ENCODE assay signal across 17 cellular contexts in genomic region chr21:38790038-38790437, GRCh38. TPM values are rescaled to one million over a fixed set of nuclear protein-coding genes. Genes with fewer than 3 reads are reported as not detected.
A peak's percentile ranks its signal among the peaks of the same experiment; 100 is the strongest.
DNase-seq lines count a peak whose midpoint lies in the region; ATAC-seq and TF ChIP-seq lines count a peak whose summit lies in the region.
"Had no signal": no experiment of that assay in that cellular context is flagged by ENCODE, and none has a peak within 500 bp of the region (broad histone marks: within the 10 kb centered on the region; RNA-seq: fewer than 3 reads in every experiment).

No MANE protein-coding gene starts in this region.

- BruUV-seq in MCF 10A (replicated peaks; lab: Mats Ljungman, UMichigan) (no TSS peak), mammary epithelial cell (replicated peaks; lab: Mats Ljungman, UMichigan) (no TSS peak)

- H3K4me1 Mint-ChIP-seq in MCF 10A (ENCODE audit: insufficient read depth, unreplicated experiment) (peaks cover 11% of the 10 kb centered on the region), type B pancreatic cell (ENCODE audit: unreplicated experiment) (peaks cover 28% of the 10 kb centered on the region)
- H3K4me1 Mint-ChIP-seq: CD4-positive, alpha-beta memory T cell had no signal

- H4K20me1 ChIP-seq in mammary epithelial cell (ENCODE audit: insufficient read depth, low read length) (no peaks in the 10 kb centered on the region), hepatocyte (ENCODE audit: insufficient read depth, poor library complexity, severe bottlenecking) (no peaks in the 10 kb centered on the region)

- H3K9me3 ChIP-seq in mammary epithelial cell (replicated peaks; ENCODE audit: insufficient read depth, low read length) (no peaks in the 10 kb centered on the region), hepatocyte (ENCODE audit: low read depth) (no peaks in the 10 kb centered on the region), muscle layer of colon (ENCODE audit: low read length) (no peaks in the 10 kb centered on the region)

- H3K36me3 ChIP-seq in mammary epithelial cell (ENCODE audit: insufficient read depth, low read length): no peaks in the 10 kb centered on the region
- no peaks in the 10 kb centered on the region for H3K36me3 ChIP-seq in hepatocyte (replicated peaks; ENCODE audit: insufficient read depth, low read depth)
- no peaks in the 10 kb centered on the region for H3K36me3 ChIP-seq in muscle layer of colon (ENCODE audit: insufficient read depth, low read length)

- H3K4me1 ChIP-seq in mammary epithelial cell (ENCODE audit: insufficient read depth, low read length) (peaks cover 15% of the 10 kb centered on the region), hepatocyte (ENCODE audit: insufficient read depth) (peaks cover 27% of the 10 kb centered on the region), muscle layer of colon (ENCODE audit: insufficient read depth, low read length) (no peaks in the 10 kb centered on the region)

- H3K4me3 ChIP-seq in mammary epithelial cell (replicated peaks in 1 of 3; ENCODE audit: insufficient read depth in 1 of 3, low read depth in 2 of 3, low read length in 3 of 3): no peak overlapping the region
- H3K4me3 ChIP-seq in hepatocyte: no peak overlapping the region
- no peak overlapping the region for H3K4me3 ChIP-seq in muscle layer of colon (ENCODE audit: low read depth in 1 of 2, low read length in 2 of 2)

- H3K27me3 Mint-ChIP-seq in MCF 10A (ENCODE audit: insufficient read depth, unreplicated experiment): no peaks in the 10 kb centered on the region
- H3K27me3 Mint-ChIP-seq in type B pancreatic cell: peaks cover 3% of the 10 kb centered on the region
- H3K27me3 Mint-ChIP-seq: CD4-positive, alpha-beta memory T cell had no signal

- H3K9me3 Mint-ChIP-seq in MCF 10A (ENCODE audit: unreplicated experiment): no peaks in the 10 kb centered on the region
- H3K9me3 Mint-ChIP-seq in type B pancreatic cell: peaks cover 3% of the 10 kb centered on the region
- H3K9me3 Mint-ChIP-seq: CD4-positive, alpha-beta memory T cell; H9 had no signal

- CTCF ChIA-PET in MCF 10A (lab: Yijun Ruan, JAX): interaction anchor here (0.6 kb wide), 1 partner anchor 13 kb away, joined by 3 read pairs; no protein-coding TSS in a partner anchor
- CTCF ChIA-PET in mammary epithelial cell (lab: Charles Lee; ENCODE audit: low non-redundant PET): no interaction called here

- no peaks in the 10 kb centered on the region for H3K36me3 Mint-ChIP-seq in MCF 10A (ENCODE audit: insufficient read depth, unreplicated experiment)
- H3K36me3 Mint-ChIP-seq in type B pancreatic cell: no peaks in the 10 kb centered on the region
- H3K36me3 Mint-ChIP-seq: CD4-positive, alpha-beta memory T cell had no signal

- H3K79me2 ChIP-seq in mammary epithelial cell (ENCODE audit: insufficient read depth, low read length) (no peaks in the 10 kb centered on the region), hepatocyte (no peaks in the 10 kb centered on the region)

- H3K9me2 ChIP-seq in hepatocyte (replicated peaks; ENCODE audit: insufficient read depth): no peaks in the 10 kb centered on the region

- DNase-seq in MCF 10A (ENCODE audit: unreplicated experiment): no peak
- no peak for DNase-seq in mammary epithelial cell
- DNase-seq in hepatocyte (ENCODE audit: low spot score): no peak
- DNase-seq in type B pancreatic cell (ENCODE audit: extremely low spot score, unreplicated experiment): no peak
- no peak for DNase-seq in SHP77 (lab: John Stamatoyannopoulos, UW)
- DNase-seq: AML-193; C1 segment of cervical spinal cord; CD4-positive, alpha-beta memory T cell; DMS153; DMS79 treated with DMSO at 0.1 percent for 48 hours; EL; GOT3; H9 had no signal

- intact Hi-C loops in MCF 10A (cut with micrococcal nuclease): no loop called here
- intact Hi-C loops in mammary epithelial cell (cut with micrococcal nuclease): no loop called here

- H3K27ac Mint-ChIP-seq in MCF 10A (ENCODE audit: low read depth, unreplicated experiment): peak overlapping the region; percentile 29
- peak overlapping the region; percentile 17 for H3K27ac Mint-ChIP-seq in type B pancreatic cell
- H3K27ac Mint-ChIP-seq: CD4-positive, alpha-beta memory T cell had no signal

- no peak for ATAC-seq in HG02571 (IDR thresholded peaks at IDR 0.05; ENCODE audit: unreplicated experiment)
- ATAC-seq in HG03442 (IDR thresholded peaks at IDR 0.05; ENCODE audit: unreplicated experiment): no peak

- dilution Hi-C loops in mammary epithelial cell (cut with HindIII; ENCODE audit: low sequenced_read_pairs): no loop called here

- no peaks in the 10 kb centered on the region for H3K27me3 ChIP-seq in mammary epithelial cell (ENCODE audit: insufficient read depth, low read length)
- no peaks in the 10 kb centered on the region for H3K27me3 ChIP-seq in hepatocyte
- H3K27me3 ChIP-seq in muscle layer of colon (ENCODE audit: control insufficient read depth in 1 of 2, insufficient read depth in 2 of 2, low read length in 2 of 2): no peaks in the 10 kb centered on the region

- H2AFZ ChIP-seq in mammary epithelial cell (ENCODE audit: low read depth, low read length): no peak overlapping the region
- H2AFZ ChIP-seq in hepatocyte: no peak overlapping the region

- no peak overlapping the region for H3K4me3 Mint-ChIP-seq in MCF 10A (ENCODE audit: unreplicated experiment)
- no peak overlapping the region for H3K4me3 Mint-ChIP-seq in type B pancreatic cell
- H3K4me3 Mint-ChIP-seq: CD4-positive, alpha-beta memory T cell; H9 had no signal

- POLR2A ChIA-PET in MCF 10A (lab: Yijun Ruan, JAX): interaction anchor here (8.4 kb wide), 1 partner anchor 16 kb away, joined by 107 read pairs; the partner anchor contains the start of gene ETS2

- 87% methylated on average over 8 of the region's 8 CpGs for WGBS in mammary epithelial cell (ENCODE audit: low coverage, missing lambda C conversion rate)
- 47% methylated on average over 8 of the region's 8 CpGs for WGBS in hepatocyte (ENCODE audit: low lambda C conversion rate, missing lambda C conversion rate)

- in situ Hi-C loops in mammary epithelial cell (cut with MboI; ENCODE audit: low sequenced_read_pairs in 2 of 2): no loop called here

- H3K27ac ChIP-seq in mammary epithelial cell (ENCODE audit: insufficient read depth, low read depth, low read length) (no peak overlapping the region), hepatocyte (peak overlapping the region; percentile 83), muscle layer of colon (ENCODE audit: low read depth, low read length) (peak overlapping the region; percentile 24)
- H3K27ac ChIP-seq: 22Rv1 had no signal

- TF ChIP-seq CTCF in MCF 10A (IDR thresholded peaks at IDR 0.05; ENCODE audit: unreplicated experiment) (no peak), mammary epithelial cell (conservative IDR thresholded peaks at IDR 0.05 in 1 of 2, IDR thresholded peaks at IDR 0.05 in 1 of 2; ENCODE audit: extremely low read depth in 1 of 2, insufficient read depth in 1 of 2, low read depth in 1 of 2, low read length in 2 of 2) (no peak), hepatocyte (IDR thresholded peaks at IDR 0.05; ENCODE audit: poor library complexity) (no peak), type B pancreatic cell (conservative IDR thresholded peaks at IDR 0.05) (no peak)

- H3K9ac ChIP-seq in mammary epithelial cell (ENCODE audit: insufficient read depth, low read length): no peak overlapping the region
- no peak overlapping the region for H3K9ac ChIP-seq in muscle layer of colon (ENCODE audit: low read length)

- H3K4me2 ChIP-seq in mammary epithelial cell (ENCODE audit: insufficient read depth, low read depth, low read length): no peak overlapping the region
- H3K4me2 ChIP-seq in hepatocyte: no peak overlapping the region

RNA-seq across cellular contexts. Expression of gene ETS2, which starts 15.7 kb away (rescaled TPM):
- total RNA-seq in MCF 10A (2022) (109 and 126 TPM in 2 replicates), mammary epithelial cell (10 to 100 TPM; 60.3 to 62.3 TPM), hepatocyte (91.9 and 95.1 TPM in 2 replicates), type B pancreatic cell (ENCODE audit: low replicate concordance) (42.2 and 46.8 TPM in 2 replicates)
- polyA plus RNA-seq in mammary epithelial cell (21.9 TPM), hepatocyte (104 and 106 TPM in 2 replicates)
- 27.6 TPM for polyA minus RNA-seq in mammary epithelial cell
